ENCODE assay signal across 25 cellular contexts in genomic region chr7:128219646-128220045, GRCh38. TPM values are rescaled to one million over a fixed set of nuclear protein-coding genes. Genes with fewer than 3 reads are reported as not detected.
"Had no signal": no experiment of that assay in that cellular context is flagged by ENCODE, and none has a peak within 500 bp of the region (broad histone marks: within the 10 kb centered on the region; RNA-seq: fewer than 3 reads in every experiment).

No MANE protein-coding gene starts in this region.

- H3K27ac Mint-ChIP-seq: IgD-negative memory B cell had no signal

- DNase-seq: Kasumi-1, MG63, NCI-H1092, NCI-H1105 treated with DMSO at 0.1 percent for 48 hours, NCI-H1417 treated with DMSO at 0.1 percent for 48 hours, NCI-H146, NCI-H1694 treated with DMSO at 0.1 percent for 48 hours, NCI-H1930, NCI-H2081, NCI-H2107, NCI-H226, NCI-H446, NCI-H510A, NCI-H524 treated with DMSO at 0.1 percent for 48 hours, NCI-H69, NCI-H774, Right ventricle myocardium superior, RPMI8226, SIG-M5, SK-N-SH had no signal

- H3K36me3 Mint-ChIP-seq: IgD-negative memory B cell had no signal

- H3K4me1 ChIP-seq: SJSA1 had no signal

- H3K4me3 ChIP-seq: K562, MG63, SJSA1 had no signal

- H3K4me3 Mint-ChIP-seq: IgD-negative memory B cell had no signal

- H3K27ac ChIP-seq: HL-60, KMS-11, SJSA1 had no signal

- H3K9me3 ChIP-seq: MG63, SJSA1, SK-N-SH had no signal

- H3K36me3 ChIP-seq: MG63, SJSA1 had no signal

- H3K27me3 ChIP-seq: MG63 had no signal

- H3K9me3 Mint-ChIP-seq: IgD-negative memory B cell had no signal

RNA-seq across cellular contexts. Expression of gene LEP, which starts 21.4 kb away (rescaled TPM):
- total RNA-seq: K562, SJSA1 had no signal
- polyA plus RNA-seq: IgD-negative memory B cell, K562, SK-N-SH had no signal
